23 cellular contexts compared by ENCODE assay signal in the genomic region with DNA sequence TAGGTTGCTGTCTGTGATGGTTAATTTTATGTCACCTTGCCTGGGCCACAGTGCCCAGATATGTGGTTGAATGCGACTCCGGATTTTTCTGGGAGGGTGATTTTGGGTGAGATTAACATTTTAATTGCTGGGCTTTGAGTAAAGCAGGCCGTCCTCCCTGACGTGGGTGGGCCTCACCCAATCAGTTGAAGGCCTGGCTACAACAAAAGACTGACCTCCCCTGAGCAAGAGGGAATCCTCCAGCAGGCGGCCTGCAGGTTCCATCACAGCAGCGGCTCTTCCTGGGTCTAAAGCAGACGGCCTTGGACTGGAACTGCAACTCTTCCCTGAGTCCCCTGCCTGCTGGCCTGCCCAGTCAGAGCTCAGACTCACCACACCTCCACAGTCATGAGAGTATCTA.
DNase-seq lines count a peak whose midpoint lies in the region; ATAC-seq, FAIRE-seq and TF ChIP-seq lines count a peak whose summit lies in the region.
"Had no signal": no experiment of that assay in that cellular context is flagged by ENCODE, and none has a peak within 500 bp of the region (broad histone marks: within the 10 kb centered on the region; RNA-seq: fewer than 3 reads in every experiment).

No MANE protein-coding gene starts in this region.

- H3K27me3 ChIP-seq in MM.1S (replicated peaks; ENCODE audit: insufficient read depth, low read length), result no peaks in the 10 kb centered on the region
- no peaks in the 10 kb centered on the region for H3K27me3 ChIP-seq in H1 (replicated peaks in 1 of 4; ENCODE audit: control insufficient read depth in 3 of 4, extremely low read depth in 1 of 4, insufficient read depth in 3 of 4, low read length in 3 of 4)
- H3K27me3 ChIP-seq: SJSA1 had no signal

- no peaks in the 10 kb centered on the region for H3F3A ChIP-seq in MM.1S (ENCODE audit: insufficient read depth, low read length)

- H3K4me1 ChIP-seq in MM.1S (ENCODE audit: low read length) (peaks cover 13% of the 10 kb centered on the region), H1 (replicated peaks in 1 of 4; ENCODE audit: control insufficient read depth in 3 of 4, insufficient read depth in 4 of 4, low read length in 3 of 4) (peaks cover 1 to 5% (median 3%) of the 10 kb centered on the region in 4 experiments; a peak in 5 of 7 replicates)
- H3K4me1 ChIP-seq: SJSA1 had no signal

- H2BK120ac ChIP-seq in H1 (replicated peaks; ENCODE audit: low read depth, low read length), result no peak overlapping the region

- no peak for TF ChIP-seq CTCF in MM.1S (IDR thresholded peaks at IDR 0.05; ENCODE audit: low read length)
- TF ChIP-seq CTCF in H1 (IDR thresholded peaks at IDR 0.05; ENCODE audit: control extremely low read depth in 1 of 3, insufficient read depth in 1 of 3, low read depth in 1 of 3, low read length in 3 of 3), result no peak

- no peak overlapping the region for H2BK15ac ChIP-seq in H1 (ENCODE audit: low read length)

- POLR2A ChIA-PET in H1 (lab: Charles Lee; ENCODE audit: partially characterized antibody), result no interaction called here

- no peak overlapping the region for H2BK20ac ChIP-seq in H1 (ENCODE audit: low read length)

- no peak overlapping the region for H3K56ac ChIP-seq in H1 (replicated peaks; ENCODE audit: insufficient read length, low read depth, low read length)

- H3K27ac ChIP-seq in MM.1S (ENCODE audit: low read length), result peak overlapping the region; percentile 21; the same call in 1 of the 2 replicates
- no peak overlapping the region for H3K27ac ChIP-seq in H1 (ENCODE audit: low read depth, low read length)
- H3K27ac ChIP-seq: 22Rv1, KMS-11, SJSA1 had no signal

- H3K27me3 Mint-ChIP-seq in activated CD4-positive, alpha-beta T cell treated with anti-CD3 and anti-CD28 coated beads, Interleukin-2, amount 10 ng/mL, durations not matched to agents 24 days and 14 days, result no peaks in the 10 kb centered on the region

- H3K4me2 ChIP-seq in MM.1S (ENCODE audit: low read depth, low read length) (no peak overlapping the region), H1 (ENCODE audit: insufficient read depth in 1 of 2, low read depth in 2 of 2, low read length in 2 of 2) (no peak overlapping the region)
- H3K4me2 ChIP-seq: KMS-11 had no signal

- H3K36me3 ChIP-seq in MM.1S (replicated peaks; ENCODE audit: insufficient read depth, low read length) (peaks cover 2% of the 10 kb centered on the region; the same call in 1 of the 2 replicates), H1 (ENCODE audit: control insufficient read depth in 2 of 4, insufficient read depth in 4 of 4, low read length in 3 of 4) (no peaks in the 10 kb centered on the region)
- H3K36me3 ChIP-seq: SJSA1 had no signal

- no peak overlapping the region for H3K4ac ChIP-seq in H1 (replicated peaks; ENCODE audit: insufficient read length, low read depth, low read length)

- WGBS in H1 (ENCODE audit: extremely low coverage in 1 of 2, insufficient coverage in 1 of 2, insufficient read length in 1 of 2, insufficient replicate concordance in 2 of 2, low coverage in 1 of 2, low lambda C conversion rate in 2 of 2, missing lambda C conversion rate in 1 of 2), 2 experiments, result 84% methylated on average over 7 of the region's 7 CpGs; no CpG with 5 or more reads in 1 of the 2 experiments

- no peak overlapping the region for H4K5ac ChIP-seq in H1 (ENCODE audit: insufficient read length, low read depth, low read length)

- no peak overlapping the region for H3K4me3 Mint-ChIP-seq in activated CD4-positive, alpha-beta T cell treated with anti-CD3 and anti-CD28 coated beads, Interleukin-2, amount 10 ng/mL, durations not matched to agents 24 days and 14 days
- H3K4me3 Mint-ChIP-seq: HFFc6 had no signal

- H3K4me3 ChIP-seq in MM.1S (ENCODE audit: low read length) (no peak overlapping the region), H1 (ENCODE audit: extremely low read depth in 1 of 4, insufficient read depth in 2 of 4, low read depth in 3 of 4, low read length in 4 of 4) (no peak overlapping the region)
- H3K4me3 ChIP-seq: SJSA1 had no signal

- H3K79me1 ChIP-seq in H1 (ENCODE audit: low read depth, low read length), result peaks cover 9% of the 10 kb centered on the region

- peaks cover 3% of the 10 kb centered on the region for H3K9me3 Mint-ChIP-seq in activated CD4-positive, alpha-beta T cell treated with anti-CD3 and anti-CD28 coated beads, Interleukin-2, amount 10 ng/mL, durations not matched to agents 24 days and 14 days

- H2AFZ ChIP-seq in MM.1S (ENCODE audit: low read length) (no peak overlapping the region), H1 (ENCODE audit: low read length) (no peak overlapping the region)

- no peak overlapping the region for H3K23ac ChIP-seq in H1 (ENCODE audit: insufficient read length)

- DNase-seq in activated CD4-positive, alpha-beta T cell treated with anti-CD3 and anti-CD28 coated beads, Interleukin-2, amount 10 ng/mL, durations not matched to agents 24 days and 14 days, result no peak
- DNase-seq in activated CD4-positive, alpha-beta T cell treated with anti-CD3 and anti-CD28 coated beads, Interleukin-2, amount 50 U/mL, for 1 hour, result no peak
- DNase-seq in MM.1S (no peak), H1 (ENCODE audit: low read depth in 1 of 2, low spot score in 2 of 2) (no peak), head of caudate nucleus (no peak), ecto neural progenitor cell (ENCODE audit: low spot score) (no peak)
- DNase-seq: Calu3, DMS79 treated with DMSO at 0.1 percent for 48 hours, GF-D8, H7, HFFc6, IMR-90, NCI-H1092, NCI-H1417 treated with DMSO at 0.1 percent for 48 hours, NCI-H1694 treated with DMSO at 0.1 percent for 48 hours, NCI-H2081, NCI-H2227 treated with DMSO at 0.1 percent for 48 hours, NCI-H526 treated with DMSO at 0.1 percent for 48 hours, Right ventricle myocardium superior had no signal

- no peaks in the 10 kb centered on the region for H3K9me2 ChIP-seq in MM.1S (replicated peaks; ENCODE audit: insufficient read depth, low read length)

- no peak overlapping the region for H4K8ac ChIP-seq in H1 (ENCODE audit: extremely low read depth, insufficient read depth, low read length)

- intact Hi-C loops in activated CD4-positive, alpha-beta T cell treated with anti-CD3 and anti-CD28 coated beads, Interleukin-2, amount 10 ng/mL, durations not matched to agents 24 days and 14 days (cut with micrococcal nuclease), result no loop called here
- intact Hi-C loops in head of caudate nucleus (cut with DNase I), result no loop called here

- CTCF ChIA-PET in H1 (lab: Charles Lee; ENCODE audit: partially characterized antibody), result interaction anchor here (0.9 to 1.4 kb wide), 4 partner anchors 17 to 377 kb away, joined by 3 read pairs; no protein-coding TSS in a partner anchor

- peaks cover 22% of the 10 kb centered on the region for H3K36me3 Mint-ChIP-seq in activated CD4-positive, alpha-beta T cell treated with anti-CD3 and anti-CD28 coated beads, Interleukin-2, amount 10 ng/mL, durations not matched to agents 24 days and 14 days (ENCODE audit: low read depth)

- peak overlapping the region; percentile 8 for H3K27ac Mint-ChIP-seq in activated CD4-positive, alpha-beta T cell treated with anti-CD3 and anti-CD28 coated beads, Interleukin-2, amount 10 ng/mL, durations not matched to agents 24 days and 14 days
- H3K27ac Mint-ChIP-seq: HFFc6 had no signal

- H3K9me3 ChIP-seq in MM.1S (replicated peaks; ENCODE audit: insufficient read depth, low read length) (no peaks in the 10 kb centered on the region), H1 (ENCODE audit: insufficient read depth in 2 of 2, low read depth in 1 of 2, low read length in 1 of 2) (no peaks in the 10 kb centered on the region)
- H3K9me3 ChIP-seq: SJSA1 had no signal

- no peak for FAIRE-seq in H1 (lab: Jason Lieb, UNC)

- no peak overlapping the region for H3K14ac ChIP-seq in H1 (ENCODE audit: insufficient read length)

- TF ChIP-seq RAD21 in H1 (IDR thresholded peaks at IDR 0.05 in 1 of 2, conservative IDR thresholded peaks at IDR 0.05 in 1 of 2; ENCODE audit: low read depth in 2 of 2, low read length in 2 of 2), result 0 out of 4 replicates have a peak, but pooled peaks of 1 of the 2 experiments have one; percentile 12

- no peak overlapping the region for H4K91ac ChIP-seq in H1 (replicated peaks; ENCODE audit: insufficient read length, low read length)

- no peak overlapping the region for H2BK5ac ChIP-seq in H1 (ENCODE audit: low read depth, low read length)

- H3K9ac ChIP-seq in MM.1S (ENCODE audit: low read length), result no peak overlapping the region
- H3K9ac ChIP-seq in H1 (replicated peaks in 1 of 4; ENCODE audit: extremely low read depth in 1 of 4, low read depth in 3 of 4, low read length in 3 of 4), result no peak overlapping the region
- H3K9ac ChIP-seq: KMS-11 had no signal

- no peak overlapping the region for H3K18ac ChIP-seq in H1 (ENCODE audit: extremely low read depth, low read length)

- TF ChIP-seq POLR2A in H1 (IDR thresholded peaks at IDR 0.05; ENCODE audit: control extremely low read depth in 1 of 2, low read depth in 2 of 2, low read length in 2 of 2), result no peak

- no peak for ATAC-seq in GM21619 (IDR thresholded peaks at IDR 0.05; ENCODE audit: unreplicated experiment)

- no peak overlapping the region for H2BK12ac ChIP-seq in H1 (ENCODE audit: low read depth, low read length)

- no peaks in the 10 kb centered on the region for H3K23me2 ChIP-seq in H1 (ENCODE audit: low read depth, low read length)

- H3K79me2 ChIP-seq in MM.1S (ENCODE audit: low read length) (peaks cover 100% of the 10 kb centered on the region), H1 (ENCODE audit: control insufficient read depth in 1 of 2, insufficient read depth in 2 of 2, low read length in 2 of 2) (peaks cover 4 to 22% of the 10 kb centered on the region in 2 experiments; a peak in 2 of 4 replicates)

- H2AK5ac ChIP-seq in H1 (ENCODE audit: low read depth, low read length), result no peak overlapping the region

- H4K20me1 ChIP-seq in MM.1S (ENCODE audit: insufficient read depth, low read length) (peaks cover 46% of the 10 kb centered on the region), H1 (replicated peaks in 1 of 2; ENCODE audit: control insufficient read depth in 1 of 2, insufficient read depth in 2 of 2, low read length in 2 of 2) (peaks cover 0 to 5% of the 10 kb centered on the region in 2 experiments)

- H3K4me1 Mint-ChIP-seq in activated CD4-positive, alpha-beta T cell treated with anti-CD3 and anti-CD28 coated beads, Interleukin-2, amount 10 ng/mL, durations not matched to agents 24 days and 14 days, result peaks cover 24% of the 10 kb centered on the region

- TF ChIP-seq EP300 in H1 (IDR thresholded peaks at IDR 0.05; ENCODE audit: borderline replicate concordance in 1 of 2, low read depth in 2 of 2, low read length in 2 of 2), result no peak

TF ChIP-seq in H1, 55 proteins besides CTCF, POLR2A, EP300 and RAD21:
- TF ChIP-seq KDM1A (IDR thresholded peaks at IDR 0.05; ENCODE audit: borderline replicate concordance, low read length) (peak; percentile 83), ASH2L (IDR thresholded peaks at IDR 0.05; ENCODE audit: low read length) (no peak)
